ENCODE assay signal across 35 cellular contexts in genomic region chr13:19172647-19173030, GRCh38. TPM values are rescaled to one million over a fixed set of nuclear protein-coding genes. Genes with fewer than 3 reads are reported as not detected.
"Had no signal": no experiment of that assay in that cellular context is flagged by ENCODE, and none has a peak within 500 bp of the region (broad histone marks: within the 10 kb centered on the region; RNA-seq: fewer than 3 reads in every experiment).

No MANE protein-coding gene starts in this region.

- ATAC-seq: naive thymus-derived CD8-positive, alpha-beta T cell; natural killer cell treated with Interleukin-12 subunit alpha and Interleukin-12 subunit beta and Interleukin-15 and Interleukin-18, amount 100 ng/mL, for 72 hours; pancreas; psoas muscle; right cardiac atrium; right lobe of liver had no signal

- H3K9me3 Mint-ChIP-seq: natural killer cell treated with Interleukin-12 subunit alpha and Interleukin-12 subunit beta and Interleukin-15 and Interleukin-18, amount 100 ng/mL, for 72 hours; neural crest cell; stimulated activated naive CD8-positive, alpha-beta T cell treated with anti-CD3 and anti-CD28 coated beads, Interleukin-15, Interleukin-2, amounts not matched to agents 100 ng/mL and 50 ng/mL, for 24 hours had no signal

- H3K27me3 ChIP-seq: neutrophil, pancreas, right lobe of liver, stomach, thyroid gland, tibial nerve, upper lobe of left lung, vagina had no signal

- H3K4me1 Mint-ChIP-seq: naive B cell; naive thymus-derived CD8-positive, alpha-beta T cell; nephron progenitor cell; neural crest cell; stimulated activated naive B cell treated with anti-CD40 and anti-IgM and Interleukin-4, amounts not matched to agents 10 μg/mL and 1 μg/mL and 100 μg/mL, for 72 hours had no signal

- H3K4me3 Mint-ChIP-seq: naive B cell; naive thymus-derived CD8-positive, alpha-beta T cell; natural killer cell treated with Interleukin-12 subunit alpha and Interleukin-12 subunit beta and Interleukin-15 and Interleukin-18, amount 100 ng/mL, for 72 hours; nephron progenitor cell; neural crest cell; stimulated activated naive B cell treated with anti-CD40 and anti-IgM and Interleukin-4, amounts not matched to agents 10 μg/mL and 1 μg/mL and 100 μg/mL, for 72 hours; stimulated activated naive CD8-positive, alpha-beta T cell treated with anti-CD3 and anti-CD28 coated beads, Interleukin-15, Interleukin-2, amounts not matched to agents 100 ng/mL and 50 ng/mL, for 24 hours had no signal

- FAIRE-seq: pancreas, urothelium cell line had no signal

- H3K9me3 ChIP-seq: neutrophil, pancreas, psoas muscle, right lobe of liver, thoracic aorta, thyroid gland, vagina had no signal

- H3K4me1 ChIP-seq: pancreas, psoas muscle, right lobe of liver, stomach, thyroid gland, tibial nerve, upper lobe of left lung, vagina had no signal

- H3K36me3 Mint-ChIP-seq: naive B cell; natural killer cell treated with Interleukin-12 subunit alpha and Interleukin-12 subunit beta and Interleukin-15 and Interleukin-18, amount 100 ng/mL, for 72 hours; stimulated activated naive B cell treated with anti-CD40 and anti-IgM and Interleukin-4, amounts not matched to agents 10 μg/mL and 1 μg/mL and 100 μg/mL, for 72 hours had no signal

- H3K27ac ChIP-seq: neutrophil, pancreas, psoas muscle, right lobe of liver, skin epidermis, stomach, thoracic aorta, thyroid gland, tibial nerve, upper lobe of left lung, vagina had no signal

- DNase-seq: naive B cell; naive thymus-derived CD8-positive, alpha-beta T cell; nephron progenitor cell; nucleus accumbens; pancreas; psoas muscle; right cardiac atrium; right lobe of liver; stimulated activated CD4-positive, alpha-beta T cell treated with anti-CD3 and anti-CD28 coated beads, Interleukin-15, amount 100 ng/mL, for 24 hours; stimulated activated CD4-positive, alpha-beta T cell treated with anti-CD3 and anti-CD28 coated beads, Interleukin-2, amount 100 ng/mL, for 24 hours; stimulated activated CD4-positive, alpha-beta T cell treated with anti-CD3 and anti-CD28 coated beads, Interleukin-2, amount 100 ng/mL, for 48 hours; stimulated activated CD4-positive, alpha-beta T cell treated with anti-CD3 and anti-CD28 coated beads, Interleukin-4, amount 100 ng/mL, for 24 hours; stimulated activated naive B cell treated with anti-CD40 and anti-IgM and Interleukin-4, amounts not matched to agents 10 μg/mL and 1 μg/mL and 100 μg/mL, for 72 hours; stimulated activated naive CD4-positive, alpha-beta T cell treated with Interleukin-2 at 50 U/mL for 16 hours; stomach; thyroid gland; trophoblast cell; upper lobe of left lung had no signal

- H3K4me3 ChIP-seq: pancreas, psoas muscle, right lobe of liver, skin epidermis, smooth muscle cell, stomach, thoracic aorta, thyroid gland, tibial nerve, upper lobe of left lung, vagina had no signal

- H3K27ac Mint-ChIP-seq: naive B cell; naive thymus-derived CD8-positive, alpha-beta T cell; natural killer cell treated with Interleukin-12 subunit alpha and Interleukin-12 subunit beta and Interleukin-15 and Interleukin-18, amount 100 ng/mL, for 72 hours; nephron progenitor cell; progenitor cell of endocrine pancreas; stimulated activated naive B cell treated with anti-CD40 and anti-IgM and Interleukin-4, amounts not matched to agents 10 μg/mL and 1 μg/mL and 100 μg/mL, for 72 hours; stimulated activated naive CD8-positive, alpha-beta T cell treated with anti-CD3 and anti-CD28 coated beads, Interleukin-15, Interleukin-2, amounts not matched to agents 100 ng/mL and 50 ng/mL, for 24 hours had no signal

- H3K36me3 ChIP-seq: neutrophil, pancreas, right lobe of liver, stomach, thoracic aorta, thyroid gland, tibial nerve, upper lobe of left lung, vagina had no signal

RNA-seq across cellular contexts. Expression of gene TUBA3C, which starts 9.0 kb away (rescaled TPM):
- total RNA-seq: naive thymus-derived CD8-positive, alpha-beta T cell; natural killer cell treated with Interleukin-12 subunit alpha and Interleukin-12 subunit beta and Interleukin-15 and Interleukin-18, amount 100 ng/mL, for 72 hours; neural crest cell; omental fat pad; osteocyte; pancreas; progenitor cell of endocrine pancreas; psoas muscle; renal cortical epithelial cell; right cardiac atrium; right lobe of liver; smooth muscle cell; stomach; subcutaneous adipose tissue; temporal lobe; thoracic aorta; tibial nerve; upper lobe of left lung; ureter; vagina had no signal
- polyA plus RNA-seq: pancreas, smooth muscle cell had no signal
